ENCODE assay signal across 17 cellular contexts in genomic region chr7:59079-59825, GRCh38.
DNase-seq lines count a peak whose midpoint lies in the region; ATAC-seq and TF ChIP-seq lines count a peak whose summit lies in the region.
"Had no signal": no experiment of that assay in that cellular context is flagged by ENCODE, and none has a peak within 500 bp of the region (broad histone marks: within the 10 kb centered on the region; RNA-seq: fewer than 3 reads in every experiment).

No MANE protein-coding gene starts in this region.

- peaks cover 11% of the 10 kb centered on the region for H3K27me3 Mint-ChIP-seq in type B pancreatic cell

- no peak overlapping the region for H3K4me3 Mint-ChIP-seq in type B pancreatic cell
- H3K4me3 Mint-ChIP-seq: HFFc6 had no signal

- no peaks in the 10 kb centered on the region for H3K4me1 Mint-ChIP-seq in type B pancreatic cell (ENCODE audit: unreplicated experiment)

- no peak overlapping the region for H2BK15ac ChIP-seq in mesendoderm (replicated peaks; ENCODE audit: low read depth)

- no peak overlapping the region for H3K4me2 ChIP-seq in mesendoderm (ENCODE audit: low read length)

- TF ChIP-seq CTCF in left ventricle myocardium inferior (IDR thresholded peaks at IDR 0.05; ENCODE audit: borderline replicate concordance) = no peak
- TF ChIP-seq CTCF in type B pancreatic cell (conservative IDR thresholded peaks at IDR 0.05) = no peak

- no peak overlapping the region for H3K56ac ChIP-seq in mesendoderm (ENCODE audit: low read length)

- H4K5ac ChIP-seq in mesendoderm (ENCODE audit: low read length) = no peak overlapping the region

- H3K18ac ChIP-seq in mesendoderm (ENCODE audit: low read length) = no peak overlapping the region

- no peaks in the 10 kb centered on the region for H3K27me3 ChIP-seq in left ventricle myocardium inferior (ENCODE audit: low read depth)
- H3K27me3 ChIP-seq in mesendoderm (ENCODE audit: insufficient read depth, low read length, poor library complexity) = no peaks in the 10 kb centered on the region
- H3K27me3 ChIP-seq: Peyer's patch had no signal

- ATAC-seq in left cardiac atrium (no peak), HG03025 (IDR thresholded peaks at IDR 0.05; ENCODE audit: low FRiP score, unreplicated experiment) (no peak)

- no peaks in the 10 kb centered on the region for H3K36me3 ChIP-seq in left ventricle myocardium inferior
- no peaks in the 10 kb centered on the region for H3K36me3 ChIP-seq in mesendoderm (ENCODE audit: control insufficient read depth, insufficient read depth, low read length)
- H3K36me3 ChIP-seq: Peyer's patch had no signal

- no peak overlapping the region for H3K27ac ChIP-seq in left ventricle myocardium inferior (replicated peaks)
- no peak overlapping the region for H3K27ac ChIP-seq in mesendoderm (ENCODE audit: low read depth, low read length)
- H3K27ac ChIP-seq: C4-2B, Peyer's patch had no signal

- intact Hi-C loops in left cardiac atrium (cut with DNase I) = no loop called here
- intact Hi-C loops in left ventricle myocardium inferior (cut with micrococcal nuclease) = no loop called here

- no peak overlapping the region for H3K27ac Mint-ChIP-seq in type B pancreatic cell
- H3K27ac Mint-ChIP-seq: HFFc6 had no signal

- no peaks in the 10 kb centered on the region for H3K79me2 ChIP-seq in mesendoderm (ENCODE audit: control insufficient read depth, insufficient read depth, low read length)

- no peaks in the 10 kb centered on the region for H3K9me3 Mint-ChIP-seq in type B pancreatic cell
- H3K9me3 Mint-ChIP-seq: HFFc6 had no signal

- H2BK5ac ChIP-seq in mesendoderm (ENCODE audit: low read length) = no peak overlapping the region

- H3K9ac ChIP-seq in mesendoderm (ENCODE audit: low read length) = no peak overlapping the region

- H3K9me3 ChIP-seq in left ventricle myocardium inferior (replicated peaks) = no peaks in the 10 kb centered on the region
- H3K9me3 ChIP-seq: Caco-2, Peyer's patch had no signal

- WGBS in mesendoderm (ENCODE audit: extremely low coverage, insufficient coverage, low lambda C conversion rate) = no CpG with 5 or more reads among the region's 14 CpGs

- DNase-seq in left cardiac atrium (peak; percentile 18), left ventricle myocardium inferior (no peak), cerebellum (ENCODE audit: low spot score) (peak; percentile 55), mesendoderm (peak; percentile 40), type B pancreatic cell (ENCODE audit: extremely low spot score, unreplicated experiment) (peak; percentile 53), NCI-H2171 treated with DMSO at 0.1 percent for 48 hours (lab: John Stamatoyannopoulos, UW) (no peak), KG1 (lab: John Stamatoyannopoulos, UW) (no peak)
- DNase-seq: HFFc6, Kasumi-1, NCI-H1417 treated with DMSO at 0.1 percent for 48 hours, NCI-H2029, NCI-H510A treated with DMSO at 0.1 percent for 48 hours, SHP77 treated with DMSO at 0.1 percent for 48 hours had no signal

- H2BK120ac ChIP-seq in mesendoderm (ENCODE audit: low read depth, low read length) = no peak overlapping the region

- no peak overlapping the region for H4K8ac ChIP-seq in mesendoderm (ENCODE audit: low read depth, low read length)

- no peak overlapping the region for H3K4ac ChIP-seq in mesendoderm (ENCODE audit: low read depth, low read length)

- no peak overlapping the region for H3K23ac ChIP-seq in mesendoderm (ENCODE audit: low read length)

- H3K4me1 ChIP-seq in left ventricle myocardium inferior (peaks cover 9% of the 10 kb centered on the region), mesendoderm (ENCODE audit: control insufficient read depth, low read depth, low read length) (no peaks in the 10 kb centered on the region)
- H3K4me1 ChIP-seq: Caco-2, Peyer's patch had no signal

- H2AK5ac ChIP-seq in mesendoderm (ENCODE audit: low read length) = no peak overlapping the region

- H3K4me3 ChIP-seq in left ventricle myocardium inferior (no peak overlapping the region), mesendoderm (ENCODE audit: low read length) (no peak overlapping the region)
- H3K4me3 ChIP-seq: Peyer's patch had no signal

- H3K36me3 Mint-ChIP-seq in type B pancreatic cell = no peaks in the 10 kb centered on the region

- no peaks in the 10 kb centered on the region for H3K79me1 ChIP-seq in mesendoderm (ENCODE audit: low read length)

Comparison
In these comparisons a context has a peak if more than half of its experiments do, and no peak if none do; other contexts are left out.
1. DNase-seq: peak in left cardiac atrium (single experiment), cerebellum (single experiment), mesendoderm (single experiment) and type B pancreatic cell (single experiment); none in left ventricle myocardium inferior (single experiment), NCI-H2171 treated with DMSO at 0.1 percent for 48 hours (single experiment) and KG1 (single experiment).